In genomic region chr12:113424915-113425823, GRCh38 we compare ENCODE assay signal across 8 cellular contexts. TPM values are rescaled to one million over a fixed set of nuclear protein-coding genes. Genes with fewer than 3 reads are reported as not detected.
DNase-seq lines count a peak whose midpoint lies in the region; ATAC-seq and TF ChIP-seq lines count a peak whose summit lies in the region.

No MANE protein-coding gene starts in this region.

- TF ChIP-seq CTCF in choroid plexus epithelial cell (conservative IDR thresholded peaks at IDR 0.05; ENCODE audit: low read depth, low read length) = peak; percentile 93

- DNase-seq in EL (peak; percentile 49), Kasumi-1 (lab: John Stamatoyannopoulos, UW) (peak; percentile 42 to 53), choroid plexus epithelial cell (ENCODE audit: low read depth) (peak; percentile 76), left lobe of liver (ENCODE audit: low spot score) (peak; percentile 67), NCI-H2107 (lab: John Stamatoyannopoulos, UW) (no peak)
- peak; percentile 69 for DNase-seq in activated CD4-positive, CD25-positive, alpha-beta regulatory T cell treated with anti-CD3 and anti-CD28 coated beads, Interleukin-2, amount 50 U/mL, for 72 hours
- DNase-seq in stimulated activated CD8-positive, alpha-beta memory T cell treated with anti-CD3 and anti-CD28 coated beads, Interleukin-12 subunit alpha, Interleukin-12 subunit beta, amount 100 ng/mL, for 1 hour (ENCODE audit: low read depth) = peak; percentile 10

- ATAC-seq in left lobe of liver = peak; percentile 50
- ATAC-seq in HG03039 (IDR thresholded peaks at IDR 0.05; ENCODE audit: unreplicated experiment) = no peak

- H3K4me3 ChIP-seq in choroid plexus epithelial cell (ENCODE audit: low read depth, low read length) = no peak overlapping the region

RNA-seq across cellular contexts. Expression of gene SDSL, which starts 3.0 kb away (rescaled TPM):
- 93.0 TPM for total RNA-seq in left lobe of liver

RNA-seq across cellular contexts. Expression of gene SDS, which starts 21.5 kb away (rescaled TPM):
- 680 TPM for total RNA-seq in left lobe of liver

RNA-seq across cellular contexts. Expression of gene LHX5, which starts 46.5 kb away (rescaled TPM):
- not detected for total RNA-seq in left lobe of liver
